In the genomic region with DNA sequence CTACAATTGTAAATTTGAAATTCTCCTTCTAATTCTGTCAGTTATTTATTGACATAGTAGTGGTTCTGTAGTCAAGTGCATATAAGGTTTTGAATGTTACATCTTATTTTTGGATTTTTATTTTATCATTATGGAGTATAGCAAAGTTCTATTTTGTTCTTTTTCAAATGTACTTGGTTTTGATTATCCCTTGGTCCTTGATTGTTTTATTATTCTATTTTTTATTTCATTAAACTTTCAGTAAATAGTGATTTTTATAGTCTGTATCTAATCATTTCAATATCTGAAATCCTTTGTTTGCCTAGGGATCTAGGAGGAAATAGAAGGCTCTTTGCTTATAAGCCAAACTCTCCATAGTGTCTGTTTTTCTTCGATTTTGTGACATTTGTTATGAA, we compare ENCODE assay signal across 12 cellular contexts.
DNase-seq lines count a peak whose midpoint lies in the region; ATAC-seq, FAIRE-seq and TF ChIP-seq lines count a peak whose summit lies in the region.
"Had no signal": no experiment of that assay in that cellular context is flagged by ENCODE, and none has a peak within 500 bp of the region (broad histone marks: within the 10 kb centered on the region; RNA-seq: fewer than 3 reads in every experiment).

No MANE protein-coding gene starts in this region.

- TF ChIP-seq CTCF in OCI-LY7 (conservative IDR thresholded peaks at IDR 0.05; ENCODE audit: low read length) (no peak), K562 (IDR thresholded peaks at IDR 0.05 in 2 of 3, conservative IDR thresholded peaks at IDR 0.05 in 1 of 3; ENCODE audit: insufficient read depth in 2 of 3, low read depth in 1 of 3, low read length in 3 of 3) (no peak)

- H3F3A ChIP-seq in GM23248 (ENCODE audit: insufficient read depth) = peaks cover 17% of the 10 kb centered on the region

- no peaks in the 10 kb centered on the region for H3K27me3 ChIP-seq in K562 (ENCODE audit: control insufficient read depth in 2 of 2, insufficient read depth in 2 of 2, low read length in 2 of 2)
- no peaks in the 10 kb centered on the region for H3K27me3 ChIP-seq in GM23248 (replicated peaks; ENCODE audit: insufficient read depth)
- H3K27me3 ChIP-seq: neutrophil had no signal

- H3K27ac Mint-ChIP-seq in activated naive CD4-positive, alpha-beta T cell treated with anti-CD3 and anti-CD28 coated beads, Interleukin-2, amount 50 U/mL, for 24 hours = peak overlapping the region; percentile 46
- peak overlapping the region in 1 of 2 donors; percentile 42 for H3K27ac Mint-ChIP-seq in activated naive CD4-positive, alpha-beta T cell treated with anti-CD3 and anti-CD28 coated beads, Interleukin-2, amount 50 U/mL, for 72 hours
- H3K27ac Mint-ChIP-seq in stimulated activated naive CD8-positive, alpha-beta T cell treated with anti-CD3 and anti-CD28 coated beads, Interleukin-15, amount 100 ng/mL, for 72 hours = no peak overlapping the region

- H4K20me1 ChIP-seq in OCI-LY7 (ENCODE audit: insufficient read depth, low read length) = no peaks in the 10 kb centered on the region
- H4K20me1 ChIP-seq in K562 (replicated peaks; ENCODE audit: control insufficient read depth, insufficient read depth, low read length) = no peaks in the 10 kb centered on the region
- no peaks in the 10 kb centered on the region for H4K20me1 ChIP-seq in GM23248 (ENCODE audit: insufficient read depth)

- H3K4me2 ChIP-seq in OCI-LY7 (ENCODE audit: low read length) = peak overlapping the region; percentile 93
- H3K4me2 ChIP-seq in K562 (ENCODE audit: insufficient read depth, low read length) = no peak overlapping the region
- H3K4me2 ChIP-seq in GM23248 (ENCODE audit: unreplicated experiment) = no peak overlapping the region

- no peak for DNase-seq in activated naive CD4-positive, alpha-beta T cell treated with anti-CD3 and anti-CD28 coated beads, Interleukin-2, amount 50 U/mL, for 72 hours (ENCODE audit: low spot score in 2 of 2)
- DNase-seq in OCI-LY7 (ENCODE audit: low spot score) (no peak), K562 (ENCODE audit: extremely low read depth in 1 of 4, low spot score in 3 of 4) (no peak), GM23248 (no peak), OCI-M1 (lab: John Stamatoyannopoulos, UW) (no peak)
- no peak for DNase-seq in stimulated activated naive CD8-positive, alpha-beta T cell treated with anti-CD3 and anti-CD28 coated beads, Interleukin-15, amount 100 ng/mL, for 72 hours
- no peak for DNase-seq in stimulated activated CD4-positive, alpha-beta T cell treated with anti-CD3 and anti-CD28 coated beads, Interleukin-15, amount 100 ng/mL, for 24 hours
- DNase-seq: effector CD4-positive, alpha-beta T cell; H9; right cardiac atrium had no signal

- no peak for TF ChIP-seq POLR2A in K562 (conservative IDR thresholded peaks at IDR 0.05)

- H3K27ac ChIP-seq in OCI-LY7 (ENCODE audit: low read depth, low read length, poor library complexity, severe bottlenecking) (peak overlapping the region; percentile 94), K562 (ENCODE audit: extremely low read depth, low read depth, low read length) (no peak overlapping the region), GM23248 (no peak overlapping the region)
- H3K27ac ChIP-seq: neutrophil had no signal

- ATAC-seq in activated naive CD4-positive, alpha-beta T cell treated with anti-CD3 and anti-CD28 coated beads, Interleukin-2, amount 50 U/mL, for 72 hours = no peak
- ATAC-seq in K562 = no peak
- no peak for ATAC-seq in stimulated activated naive CD8-positive, alpha-beta T cell treated with anti-CD3 and anti-CD28 coated beads, Interleukin-15, amount 100 ng/mL, for 72 hours
- ATAC-seq: right cardiac atrium had no signal

- intact Hi-C loops in OCI-LY7 (cut with micrococcal nuclease; ENCODE audit: unreplicated experiment) (loop anchor here (1.0 to 5.0 kb wide), 5 partner anchors 12 to 422 kb away; a partner anchor contains a TSS), K562 (cut with micrococcal nuclease) (loop anchor here (1.0 to 5.0 kb wide), 6 partner anchors 41 to 420 kb away; a partner anchor contains a TSS)

- H3K9me3 Mint-ChIP-seq in activated naive CD4-positive, alpha-beta T cell treated with anti-CD3 and anti-CD28 coated beads, Interleukin-2, amount 50 U/mL, for 24 hours = no peaks in the 10 kb centered on the region
- H3K9me3 Mint-ChIP-seq in activated naive CD4-positive, alpha-beta T cell treated with anti-CD3 and anti-CD28 coated beads, Interleukin-2, amount 50 U/mL, for 72 hours = no peaks in the 10 kb centered on the region
- H3K9me3 Mint-ChIP-seq in stimulated activated naive CD8-positive, alpha-beta T cell treated with anti-CD3 and anti-CD28 coated beads, Interleukin-15, amount 100 ng/mL, for 72 hours = no peaks in the 10 kb centered on the region
- H3K9me3 Mint-ChIP-seq: H9 had no signal

- peaks cover 43% of the 10 kb centered on the region for H3K4me1 Mint-ChIP-seq in activated naive CD4-positive, alpha-beta T cell treated with anti-CD3 and anti-CD28 coated beads, Interleukin-2, amount 50 U/mL, for 24 hours
- H3K4me1 Mint-ChIP-seq in stimulated activated naive CD8-positive, alpha-beta T cell treated with anti-CD3 and anti-CD28 coated beads, Interleukin-15, amount 100 ng/mL, for 72 hours = peaks cover 57% of the 10 kb centered on the region

- H3K36me3 ChIP-seq in OCI-LY7 (ENCODE audit: insufficient read depth, low read length) (no peaks in the 10 kb centered on the region), K562 (ENCODE audit: control insufficient read depth, insufficient read depth, low read length) (peaks cover 6% of the 10 kb centered on the region; the same call in 1 of the 3 replicates), GM23248 (ENCODE audit: low read depth) (no peaks in the 10 kb centered on the region)

- POLR2A ChIA-PET in OCI-LY7 (lab: Charles Lee) (interaction anchor here (0.7 to 3.1 kb wide), 8 partner anchors 12 to 964 kb away, joined by 3 to 57 read pairs (median 5); a partner anchor contains a TSS), K562 (lab: Yijun Ruan, JAX) (interaction anchor here (0.7 to 11.9 kb wide), 10 partner anchors 16 to 420 kb away, joined by 3 to 323 read pairs (median 6); a partner anchor contains a TSS)

- H3K9me2 ChIP-seq in OCI-LY7 (ENCODE audit: insufficient read depth, low read length) (no peaks in the 10 kb centered on the region), GM23248 (ENCODE audit: insufficient read depth) (no peaks in the 10 kb centered on the region)

- peaks cover 41% of the 10 kb centered on the region; the same call in 1 of the 2 replicates for H3K79me2 ChIP-seq in OCI-LY7 (ENCODE audit: insufficient read depth, low read depth, low read length)
- peaks cover 73% of the 10 kb centered on the region for H3K79me2 ChIP-seq in K562 (ENCODE audit: control insufficient read depth, insufficient read depth, low read length)
- H3K79me2 ChIP-seq in GM23248 (ENCODE audit: insufficient read depth) = peaks cover 14% of the 10 kb centered on the region; the same call in 1 of the 2 replicates

- no peaks in the 10 kb centered on the region for H3K36me3 Mint-ChIP-seq in activated naive CD4-positive, alpha-beta T cell treated with anti-CD3 and anti-CD28 coated beads, Interleukin-2, amount 50 U/mL, for 24 hours
- H3K36me3 Mint-ChIP-seq in activated naive CD4-positive, alpha-beta T cell treated with anti-CD3 and anti-CD28 coated beads, Interleukin-2, amount 50 U/mL, for 72 hours = peaks cover 11 to 23% of the 10 kb centered on the region in 2 donors

- BruUV-seq in OCI-LY7 (replicated peaks; lab: Mats Ljungman, UMichigan) (no TSS peak), K562 (replicated peaks; lab: Mats Ljungman, UMichigan) (no TSS peak)

- H3K4me3 Mint-ChIP-seq in activated naive CD4-positive, alpha-beta T cell treated with anti-CD3 and anti-CD28 coated beads, Interleukin-2, amount 50 U/mL, for 24 hours = peak overlapping the region; percentile 5
- H3K4me3 Mint-ChIP-seq in stimulated activated naive CD8-positive, alpha-beta T cell treated with anti-CD3 and anti-CD28 coated beads, Interleukin-15, amount 100 ng/mL, for 72 hours = peak overlapping the region; percentile 65 to 67

- TF ChIP-seq EP300 in K562 (IDR thresholded peaks at IDR 0.05; ENCODE audit: low read length) = no peak

- H3K4me3 ChIP-seq in OCI-LY7 (ENCODE audit: low read depth, low read length, poor library complexity, severe bottlenecking) = peak overlapping the region; percentile 74
- H3K4me3 ChIP-seq in K562 = no peak overlapping the region
- no peak overlapping the region for H3K4me3 ChIP-seq in GM23248

- no peak for FAIRE-seq in K562 (lab: Jason Lieb, UNC)

- CTCF ChIA-PET in OCI-LY7 (lab: Charles Lee; ENCODE audit: unreplicated experiment) (no interaction called here), K562 (lab: Yijun Ruan, JAX; ENCODE audit: low intra/inter-chr PET ratio) (interaction anchor here (0.7 to 3.3 kb wide), 5 partner anchors 14 to 421 kb away, joined by 3 to 22 read pairs (median 4); a partner anchor contains a TSS)

- 0% methylated on average over 1 of the region's 1 CpG for WGBS in K562 (ENCODE audit: insufficient coverage, low coverage, missing lambda C conversion rate)
- 21 to 33% methylated on average over 1 of the region's 1 CpG for WGBS in GM23248 (ENCODE audit: low coverage in 1 of 2, low lambda C conversion rate in 2 of 2, missing lambda C conversion rate in 2 of 2), 2 experiments

- in situ Hi-C loops in K562 (cut with MboI) = loop anchor here (25.0 kb wide), 1 partner anchor 387 kb away; no protein-coding TSS in a partner anchor
- in situ Hi-C loops in GM23248 (cut with MboI) = loop anchor here (25.0 kb wide), 1 partner anchor 962 kb away; a partner anchor contains a TSS

- H3K9me3 ChIP-seq in OCI-LY7 (ENCODE audit: low read length) = no peaks in the 10 kb centered on the region
- no peaks in the 10 kb centered on the region for H3K9me3 ChIP-seq in K562 (replicated peaks; ENCODE audit: control insufficient read depth, insufficient read depth, low read depth, low read length)
- no peaks in the 10 kb centered on the region for H3K9me3 ChIP-seq in GM23248 (ENCODE audit: low read depth)
- H3K9me3 ChIP-seq: neutrophil had no signal

- H3K4me1 ChIP-seq in OCI-LY7 (ENCODE audit: insufficient read depth, low read length, poor library complexity, severe bottlenecking) (peaks cover 35% of the 10 kb centered on the region), K562 (replicated peaks in 1 of 2; ENCODE audit: control insufficient read depth in 2 of 2, insufficient read depth in 2 of 2, low read length in 2 of 2) (peaks cover 14 to 19% of the 10 kb centered on the region in 2 experiments), GM23248 (ENCODE audit: insufficient read depth) (peaks cover 15% of the 10 kb centered on the region; the same call in 1 of the 2 replicates)

- H3K9ac ChIP-seq in K562 (ENCODE audit: insufficient read depth in 1 of 2, low read depth in 2 of 2, low read length in 2 of 2) (peak overlapping the region in 1 of 2 experiments; percentile 27; a peak in 1 of 4 replicates), GM23248 (no peak overlapping the region)

- no peaks in the 10 kb centered on the region for H3K9me1 ChIP-seq in K562 (ENCODE audit: control insufficient read depth, insufficient read depth, low read length)

- TF ChIP-seq RAD21 in K562 (CRISPR knock-in tag; conservative IDR thresholded peaks at IDR 0.05 in 1 of 2, IDR thresholded peaks at IDR 0.05 in 1 of 2) = no peak

- no peaks in the 10 kb centered on the region for H3K27me3 Mint-ChIP-seq in activated naive CD4-positive, alpha-beta T cell treated with anti-CD3 and anti-CD28 coated beads, Interleukin-2, amount 50 U/mL, for 24 hours
- H3K27me3 Mint-ChIP-seq in stimulated activated naive CD8-positive, alpha-beta T cell treated with anti-CD3 and anti-CD28 coated beads, Interleukin-15, amount 100 ng/mL, for 72 hours = no peaks in the 10 kb centered on the region

- H2AFZ ChIP-seq in OCI-LY7 (ENCODE audit: low read length) = no peak overlapping the region
- no peak overlapping the region for H2AFZ ChIP-seq in K562 (ENCODE audit: low read depth, low read length)
- H2AFZ ChIP-seq in GM23248 = no peak overlapping the region
